ENCODE assay signal across 8 cellular contexts in genomic region chr19:55654833-55655647, GRCh38. TPM values are rescaled to one million over a fixed set of nuclear protein-coding genes. Genes with fewer than 3 reads are reported as not detected.
DNase-seq lines count a peak whose midpoint lies in the region; TF ChIP-seq lines count a peak whose summit lies in the region.

Gene U2AF2, plus strand, starts transcription at chr19:55655035. Its CDS starts 70 bp downstream, at chr19:55655105.

- H3K4ac ChIP-seq in neuronal stem cell (ENCODE audit: low read length), result peak within 1 kb of the TSS; percentile 98

- no CpG with 5 or more reads among the region's 99 CpGs for WGBS in neuronal stem cell (ENCODE audit: extremely low coverage in 2 of 2, insufficient read length in 2 of 2, insufficient replicate concordance in 1 of 2), 2 donors

- H4K91ac ChIP-seq in neuronal stem cell (ENCODE audit: low read depth, low read length, poor library complexity), result peak within 1 kb of the TSS; percentile 94

- peak within 1 kb of the TSS; percentile 99 for H3K18ac ChIP-seq in neuronal stem cell (ENCODE audit: low read length)

- H3K36me3 ChIP-seq in SJCRH30, result peaks cover 14% of the 10 kb centered on the region; the same call in 1 of the 2 replicates
- H3K36me3 ChIP-seq in neuronal stem cell (replicated peaks in 1 of 2; ENCODE audit: control insufficient read depth in 2 of 2, insufficient read depth in 2 of 2, low read length in 2 of 2), result peaks cover 13 to 63% of the 10 kb centered on the region in 2 donors

- peak within 1 kb of the TSS; percentile 100 for H3K9ac ChIP-seq in neuronal stem cell (ENCODE audit: low read depth, low read length, poor library complexity)

- H2AFZ ChIP-seq in neuronal stem cell (ENCODE audit: low read length), result peak within 1 kb of the TSS; percentile 82

- TF ChIP-seq CTCF in subcutaneous adipose tissue (IDR thresholded peaks at IDR 0.05; ENCODE audit: low read depth), result no peak

- H3K27me3 ChIP-seq in SJCRH30, result no peaks in the 10 kb centered on the region
- no peaks in the 10 kb centered on the region for H3K27me3 ChIP-seq in neuronal stem cell (ENCODE audit: control insufficient read depth in 3 of 3, insufficient read depth in 3 of 3, low read depth in 1 of 3, low read length in 3 of 3)

- peak within 1 kb of the TSS; percentile 92 for H2BK120ac ChIP-seq in neuronal stem cell (ENCODE audit: low read depth, low read length)

- DNase-seq in ELR (ENCODE audit: low read depth) (peak; percentile 90), H4 (ENCODE audit: low spot score) (peak; percentile 94), LoVo (ENCODE audit: low spot score) (peak; percentile 91), SJCRH30 (peak; percentile 94 to 95), foreskin melanocyte (peak; percentile 65), neuronal stem cell (ENCODE audit: low spot score) (peak; percentile 94)
- DNase-seq in activated gamma-delta T cell treated with anti-CD3 and anti-CD28 coated beads, Interleukin-2, amount 50 U/mL, for 16 hours (ENCODE audit: low read depth), result peak; percentile 94

- H2BK5ac ChIP-seq in neuronal stem cell (ENCODE audit: low read length), result peak within 1 kb of the TSS; percentile 93

- H2BK12ac ChIP-seq in neuronal stem cell (ENCODE audit: low read length), result no peak within 1 kb of the TSS

- 0 out of 2 replicates have a peak, but pooled peaks cover 5% of the 10 kb centered on the region for H3K4me1 ChIP-seq in SJCRH30
- peaks cover 11 to 12% of the 10 kb centered on the region in 2 donors for H3K4me1 ChIP-seq in neuronal stem cell (ENCODE audit: control insufficient read depth in 2 of 2, insufficient read depth in 1 of 2, low read depth in 1 of 2, low read length in 2 of 2)

- H3K9me3 ChIP-seq in SJCRH30 (replicated peaks) (no peaks in the 10 kb centered on the region), neuronal stem cell (replicated peaks in 1 of 2; ENCODE audit: control insufficient read depth in 2 of 2, insufficient read depth in 1 of 2, low read depth in 1 of 2, low read length in 2 of 2) (no peaks in the 10 kb centered on the region)

- peak within 1 kb of the TSS; percentile 88 for H2BK15ac ChIP-seq in neuronal stem cell (ENCODE audit: low read length)

- H3K79me1 ChIP-seq in neuronal stem cell (ENCODE audit: low read depth, low read length), result peaks cover 6% of the 10 kb centered on the region

- peak within 1 kb of the TSS; percentile 100 for H2AK5ac ChIP-seq in neuronal stem cell (ENCODE audit: low read depth, low read length)

- peak within 1 kb of the TSS; percentile 97 for H3K14ac ChIP-seq in neuronal stem cell (ENCODE audit: low read length)

- H3K4me3 ChIP-seq in SJCRH30 (peak within 1 kb of the TSS; percentile 87), neuronal stem cell (ENCODE audit: low read length in 2 of 2) (peak within 1 kb of the TSS; percentile 55 to 98)

- peak within 1 kb of the TSS; percentile 78 for H3K4me2 ChIP-seq in neuronal stem cell (ENCODE audit: insufficient read depth, low read length, poor library complexity, severe bottlenecking)

- H4K8ac ChIP-seq in neuronal stem cell (ENCODE audit: low read depth, low read length), result peak within 1 kb of the TSS; percentile 98

- H3K27ac ChIP-seq in SJCRH30, result peak within 1 kb of the TSS; percentile 98
- H3K27ac ChIP-seq in neuronal stem cell (replicated peaks; ENCODE audit: low read length), result peak within 1 kb of the TSS; percentile 99

- peak within 1 kb of the TSS; percentile 99 for H3K23ac ChIP-seq in neuronal stem cell (ENCODE audit: low read depth, low read length, poor library complexity)

RNA-seq across cellular contexts. Expression of gene U2AF2, which starts in this region (rescaled TPM):
- 95.5 and 121 TPM in 2 replicates for total RNA-seq in H4 (2014; rRNA removed; shearing (Covaris generic))
- total RNA-seq in SJCRH30 (2014; rRNA removed; shearing (Covaris generic)), result 131 and 136 TPM in 2 replicates
- 155 TPM for polyA plus RNA-seq in neuronal stem cell (2013, experiment 1 of 2)
- polyA plus RNA-seq in neuronal stem cell (2013, experiment 2 of 2), result 147 TPM
- total RNA-seq in subcutaneous adipose tissue, result 10 to 100 TPM; 51.8 to 96.8 (median 72.5) TPM

Comparison
In these comparisons a context has a peak if more than half of its experiments do, and no peak if none do; other contexts are left out.
1. Peak in every context shown above with its lines: DNase-seq, H3K4me3 ChIP-seq and H3K27ac ChIP-seq.